ENCODE assay signal across 1 cellular context in genomic region chr2:64645014-64645418, GRCh38.
TF ChIP-seq lines count a peak whose summit lies in the region.

No MANE protein-coding gene starts in this region.

TF ChIP-seq in HEK293, 187 proteins besides CTCF, POLR2A, EP300 and RAD21 (continued from another document):
- TF ChIP-seq HIC1 (tag by site-specific recombination; IDR thresholded peaks at IDR 0.05) (no peak), SP3 (tag by site-specific recombination; IDR thresholded peaks at IDR 0.05) (no peak), IKZF3 (tag by site-specific recombination; IDR thresholded peaks at IDR 0.05) (peak; percentile 66; the same call in 1 of the 2 replicates), ZFHX2 (tag by site-specific recombination; conservative IDR thresholded peaks at IDR 0.05) (peak; percentile 34; the same call in 1 of the 2 replicates), ZNF423 (tag by site-specific recombination; IDR thresholded peaks at IDR 0.05) (no peak), ZNF2 (tag by site-specific recombination; IDR thresholded peaks at IDR 0.05) (peak; percentile 48; the same call in 1 of the 2 replicates), ZNF521 (tag by site-specific recombination; IDR thresholded peaks at IDR 0.05) (no peak), ZBTB10 (tag by site-specific recombination; IDR thresholded peaks at IDR 0.05) (no peak), GLIS2 (tag by site-specific recombination; IDR thresholded peaks at IDR 0.05) (peak; percentile 70), GLIS1 (tag by site-specific recombination; IDR thresholded peaks at IDR 0.05) (peak; percentile 94), PRDM10 (tag by site-specific recombination; IDR thresholded peaks at IDR 0.05) (peak; percentile 40; the same call in 1 of the 2 replicates), SCRT2 (tag by site-specific recombination; IDR thresholded peaks at IDR 0.05) (0 out of 2 replicates have a peak, but pooled peaks have one; percentile 23), ZBTB26 (tag by site-specific recombination; optimal IDR thresholded peaks at IDR 0.05) (peak; percentile 34), PATZ1 (tag by site-specific recombination; IDR thresholded peaks at IDR 0.05) (peak; percentile 81), ZNF132 (tag by site-specific recombination; IDR thresholded peaks at IDR 0.05; ENCODE audit: borderline replicate concordance) (no peak), TCF7L2 (IDR thresholded peaks at IDR 0.05; ENCODE audit: borderline replicate concordance, low read depth, low read length) (peak; percentile 54; the same call in 1 of the 2 replicates), ZBTB11 (tag by site-specific recombination; conservative IDR thresholded peaks at IDR 0.05; ENCODE audit: low read depth) (no peak), ZNF629 (tag by site-specific recombination; IDR thresholded peaks at IDR 0.05) (peak; percentile 21; the same call in 1 of the 2 replicates), ZBTB8A (tag by site-specific recombination; IDR thresholded peaks at IDR 0.05) (peak; percentile 58), ZNF223 (tag by site-specific recombination; IDR thresholded peaks at IDR 0.05) (peak; percentile 92), ZNF513 (tag by site-specific recombination; IDR thresholded peaks at IDR 0.05) (peak; percentile 61; the same call in 1 of the 2 replicates), ZBTB44 (tag by site-specific recombination; IDR thresholded peaks at IDR 0.05) (peak; percentile 79), ZBTB17 (tag by site-specific recombination; IDR thresholded peaks at IDR 0.05) (peak; percentile 51; the same call in 1 of the 2 replicates), ZXDB (tag by site-specific recombination; IDR thresholded peaks at IDR 0.05) (peak; percentile 65), ZNF157 (tag by site-specific recombination; IDR thresholded peaks at IDR 0.05) (no peak), ZSCAN30 (tag by site-specific recombination; IDR thresholded peaks at IDR 0.05) (peak; percentile 39; the same call in 1 of the 2 replicates), ZNF704 (tag by site-specific recombination; IDR thresholded peaks at IDR 0.05) (no peak), ZIC2 (tag by site-specific recombination; IDR thresholded peaks at IDR 0.05) (peak; percentile 72), ZFP69B (tag by site-specific recombination; IDR thresholded peaks at IDR 0.05) (no peak), ZNF155 (tag by site-specific recombination; IDR thresholded peaks at IDR 0.05) (no peak), WT1 (tag by site-specific recombination; IDR thresholded peaks at IDR 0.05) (peak; percentile 87), ZEB2 (tag by site-specific recombination; IDR thresholded peaks at IDR 0.05) (peak; percentile 82), SP7 (tag by site-specific recombination; IDR thresholded peaks at IDR 0.05) (peak; percentile 80)
TF ChIP-seq in HEK293: peak in this region for 26.
